In genomic region chr12:123389560-123390351, GRCh38 we compare ENCODE assay signal across 8 cellular contexts. TPM values are rescaled to one million over a fixed set of nuclear protein-coding genes. Genes with fewer than 3 reads are reported as not detected.
DNase-seq lines count a peak whose midpoint lies in the region; TF ChIP-seq lines count a peak whose summit lies in the region.

No MANE protein-coding gene starts in this region.

- DNase-seq in G401 (ENCODE audit: low spot score) = peak; percentile 41
- peak; percentile 37 for DNase-seq in HEK293T (ENCODE audit: extremely low spot score)
- peak; percentile 77 for DNase-seq in SK-N-SH
- DNase-seq in breast epithelium (ENCODE audit: low spot score in 2 of 2) = no peak
- DNase-seq in stimulated activated CD8-positive, alpha-beta memory T cell treated with anti-CD3 and anti-CD28 coated beads, Interleukin-12 subunit alpha, Interleukin-12 subunit beta, amount 100 ng/mL, for 4 hours (ENCODE audit: low read depth) = peak; percentile 7
- no peak for DNase-seq in SKM-1 treated with dmso at 0.1 percent for 144 hours (lab: John Stamatoyannopoulos, UW; ENCODE audit: unreplicated experiment)
- DNase-seq in cortex of kidney (lab: John Stamatoyannopoulos, UW) = no peak

- peaks cover 7% of the 10 kb centered on the region for H4K20me1 ChIP-seq in SK-N-SH (ENCODE audit: insufficient read depth)

- peaks cover 92% of the 10 kb centered on the region for H3K79me2 ChIP-seq in SK-N-SH (ENCODE audit: insufficient read depth)

- TF ChIP-seq CTCF in SK-N-SH (IDR thresholded peaks at IDR 0.05) = no peak
- TF ChIP-seq CTCF in breast epithelium (IDR thresholded peaks at IDR 0.05) = no peak

- H3K9me3 ChIP-seq in SK-N-SH (no peaks in the 10 kb centered on the region), breast epithelium (no peaks in the 10 kb centered on the region)

- no peak overlapping the region for H2AFZ ChIP-seq in SK-N-SH (ENCODE audit: low read depth)

- H3K4me3 ChIP-seq in SK-N-SH (ENCODE audit: low read depth in 2 of 2, low read length in 1 of 2) = peak overlapping the region; percentile 67 to 78
- H3K4me3 ChIP-seq in breast epithelium = peak overlapping the region; percentile 63 to 77 (median 71)

- in situ Hi-C loops in G401 (cut with HindIII; ENCODE audit: low sequenced_read_pairs) = no loop called here

- peak overlapping the region; percentile 68 for H3K9ac ChIP-seq in SK-N-SH

- no peak for TF ChIP-seq RAD21 in SK-N-SH (IDR thresholded peaks at IDR 0.05; ENCODE audit: low read length)

- TF ChIP-seq EP300 in SK-N-SH (IDR thresholded peaks at IDR 0.05; ENCODE audit: borderline replicate concordance in 1 of 2, low read depth in 1 of 2, low read length in 1 of 2) = no peak

- H3K27ac ChIP-seq in SK-N-SH (ENCODE audit: low read depth in 2 of 2, low read length in 1 of 2) (peak overlapping the region; percentile 15 to 29; a peak in 2 of 4 replicates), breast epithelium (peak overlapping the region; percentile 75 to 80), layer of hippocampus (ENCODE audit: low read depth, low read length) (peak overlapping the region; percentile 80)

- POLR2A ChIA-PET in HEK293T (lab: Yijun Ruan, JAX) = no interaction called here
- POLR2A ChIA-PET in SK-N-SH (lab: Yijun Ruan, JAX) = no interaction called here

- no peaks in the 10 kb centered on the region for H3K27me3 ChIP-seq in SK-N-SH (ENCODE audit: insufficient read depth)
- H3K27me3 ChIP-seq in breast epithelium = no peaks in the 10 kb centered on the region
- no peaks in the 10 kb centered on the region for H3K27me3 ChIP-seq in layer of hippocampus (ENCODE audit: control insufficient read depth, insufficient read depth, low read length)

- intact Hi-C loops in breast epithelium (cut with DNase I; ENCODE audit: low total_unique reads) = loop anchor here (10.0 kb wide), 1 partner anchor 85 kb away; no protein-coding TSS in a partner anchor

- WGBS in SK-N-SH (ENCODE audit: low lambda C conversion rate) = 17% methylated on average over 27 of the region's 66 CpGs

- TF ChIP-seq POLR2A in breast epithelium (IDR thresholded peaks at IDR 0.05) = no peak

- peaks cover 21 to 36% of the 10 kb centered on the region in 2 experiments for H3K36me3 ChIP-seq in SK-N-SH (replicated peaks in 1 of 2; ENCODE audit: control insufficient read depth in 1 of 2, insufficient read depth in 2 of 2, low read length in 1 of 2)
- H3K36me3 ChIP-seq in breast epithelium = no peaks in the 10 kb centered on the region

- CTCF ChIA-PET in HEK293T (lab: Yijun Ruan, JAX) = no interaction called here
- CTCF ChIA-PET in SK-N-SH (lab: Yijun Ruan, JAX) = interaction anchor here (0.8 to 1.2 kb wide), 2 partner anchors 9 to 39 kb away, joined by 3 read pairs; no protein-coding TSS in a partner anchor

- H3K4me1 ChIP-seq in SK-N-SH (ENCODE audit: control insufficient read depth in 1 of 2, insufficient read depth in 2 of 2, low read depth in 1 of 2, low read length in 1 of 2) (peaks cover 10 to 17% of the 10 kb centered on the region in 2 experiments; a peak in 3 of 4 replicates), breast epithelium (peaks cover 3 to 9% of the 10 kb centered on the region in 2 donors)

- H3F3A ChIP-seq in SK-N-SH (replicated peaks; ENCODE audit: insufficient read depth) = peaks cover 28% of the 10 kb centered on the region

- H3K9me2 ChIP-seq in SK-N-SH = no peaks in the 10 kb centered on the region

- H3K4me2 ChIP-seq in SK-N-SH = peak overlapping the region; percentile 98

TF ChIP-seq in HEK293T, 16 proteins besides CTCF, POLR2A, EP300 and RAD21:
- TF ChIP-seq BHLHE40 (IDR thresholded peaks at IDR 0.05; ENCODE audit: borderline replicate concordance) (no peak), ARNT (IDR thresholded peaks at IDR 0.05) (no peak), CTBP1 (IDR thresholded peaks at IDR 0.05; ENCODE audit: borderline replicate concordance) (no peak), FOXM1 (IDR thresholded peaks at IDR 0.05; ENCODE audit: borderline replicate concordance) (no peak), LEF1 (IDR thresholded peaks at IDR 0.05; ENCODE audit: borderline replicate concordance) (no peak), L3MBTL2 (conservative IDR thresholded peaks at IDR 0.05) (no peak), SUZ12 (IDR thresholded peaks at IDR 0.05) (no peak), FOXK2 (IDR thresholded peaks at IDR 0.05) (no peak), SP1 (IDR thresholded peaks at IDR 0.05) (no peak), HDGF (IDR thresholded peaks at IDR 0.05; ENCODE audit: borderline replicate concordance) (no peak), ZNF384 (IDR thresholded peaks at IDR 0.05) (no peak), TARDBP (IDR thresholded peaks at IDR 0.05) (no peak), ELF4 (IDR thresholded peaks at IDR 0.05) (no peak), NFRKB (IDR thresholded peaks at IDR 0.05) (no peak), PKNOX1 (IDR thresholded peaks at IDR 0.05) (no peak), FOXA1 (IDR thresholded peaks at IDR 0.05) (no peak)

TF ChIP-seq in SK-N-SH, 30 proteins besides CTCF, POLR2A, EP300 and RAD21:
- TF ChIP-seq POLR2AphosphoS5 (IDR thresholded peaks at IDR 0.05; ENCODE audit: low read depth, low read length) (no peak), SIN3A (IDR thresholded peaks at IDR 0.05; ENCODE audit: borderline replicate concordance, low read depth, low read length) (0 out of 2 replicates have a peak, but pooled peaks have one; percentile 24)

RNA-seq across cellular contexts. Expression of gene KMT5A, which starts 5.8 kb away (rescaled TPM):
- 24.1 and 58.2 TPM in 2 replicates for total RNA-seq in G401 (2014; rRNA removed; shearing (Covaris generic))
- polyA plus RNA-seq in SK-N-SH (2012; rRNA removed) = 29.7 and 37.6 TPM in 2 replicates
- 35.6 and 36.4 TPM in 2 replicates for polyA plus RNA-seq in SK-N-SH (2012; cell fraction: cytosol; rRNA removed)
- polyA plus RNA-seq in SK-N-SH (2012; cell fraction: nucleus; rRNA removed) = 51.0 and 62.5 TPM in 2 replicates
- total RNA-seq in breast epithelium = 10 to 100 TPM; 27.4 to 53.0 (median 31.1) TPM

RNA-seq across cellular contexts. Expression of gene SBNO1, which starts 25.1 kb away (rescaled TPM):
- total RNA-seq in G401 (2014; rRNA removed; shearing (Covaris generic)) = 9.7 and 16.0 TPM in 2 replicates
- 4.5 and 5.5 TPM in 2 replicates for polyA plus RNA-seq in SK-N-SH (2012; rRNA removed)
- polyA plus RNA-seq in SK-N-SH (2012; cell fraction: cytosol; rRNA removed) = 5.6 and 6.3 TPM in 2 replicates
- 5.0 and 8.3 TPM in 2 replicates for polyA plus RNA-seq in SK-N-SH (2012; cell fraction: nucleus; rRNA removed)
- total RNA-seq in breast epithelium = 10 to 100 TPM; 20.3 to 31.0 (median 22.9) TPM

RNA-seq across cellular contexts. Expression of gene RILPL2, which starts 46.7 kb away (rescaled TPM):
- 5.0 and 7.4 TPM in 2 replicates for total RNA-seq in G401 (2014; rRNA removed; shearing (Covaris generic))
- polyA plus RNA-seq in SK-N-SH (2012; rRNA removed) = 5.0 and 5.2 TPM in 2 replicates
- polyA plus RNA-seq in SK-N-SH (2012; cell fraction: cytosol; rRNA removed) = 4.9 and 5.0 TPM in 2 replicates
- 1.9 and 2.1 TPM in 2 replicates for polyA plus RNA-seq in SK-N-SH (2012; cell fraction: nucleus; rRNA removed)
- total RNA-seq in breast epithelium = 10 to 100 TPM in 1 of 3 donors, 1 to 10 TPM in 2; 8.9 to 11.8 (median 9.1) TPM

Comparison
In these comparisons a context has a peak if more than half of its experiments do, and no peak if none do; other contexts are left out.
1. DNase-seq: peak in G401 (single experiment), HEK293T (single experiment), SK-N-SH (single experiment) and stimulated activated CD8-positive, alpha-beta memory T cell treated with anti-CD3 and anti-CD28 coated beads, Interleukin-12 subunit alpha, Interleukin-12 subunit beta, amount 100 ng/mL, for 4 hours (single experiment); none in breast epithelium (0 of 2), SKM-1 treated with dmso at 0.1 percent for 144 hours (single experiment) and cortex of kidney (single experiment).
2. H3K27ac ChIP-seq: peak in every context shown above with its lines; median percentile 80 in layer of hippocampus; 78 in breast epithelium; 22 in SK-N-SH.